In the genomic region with DNA sequence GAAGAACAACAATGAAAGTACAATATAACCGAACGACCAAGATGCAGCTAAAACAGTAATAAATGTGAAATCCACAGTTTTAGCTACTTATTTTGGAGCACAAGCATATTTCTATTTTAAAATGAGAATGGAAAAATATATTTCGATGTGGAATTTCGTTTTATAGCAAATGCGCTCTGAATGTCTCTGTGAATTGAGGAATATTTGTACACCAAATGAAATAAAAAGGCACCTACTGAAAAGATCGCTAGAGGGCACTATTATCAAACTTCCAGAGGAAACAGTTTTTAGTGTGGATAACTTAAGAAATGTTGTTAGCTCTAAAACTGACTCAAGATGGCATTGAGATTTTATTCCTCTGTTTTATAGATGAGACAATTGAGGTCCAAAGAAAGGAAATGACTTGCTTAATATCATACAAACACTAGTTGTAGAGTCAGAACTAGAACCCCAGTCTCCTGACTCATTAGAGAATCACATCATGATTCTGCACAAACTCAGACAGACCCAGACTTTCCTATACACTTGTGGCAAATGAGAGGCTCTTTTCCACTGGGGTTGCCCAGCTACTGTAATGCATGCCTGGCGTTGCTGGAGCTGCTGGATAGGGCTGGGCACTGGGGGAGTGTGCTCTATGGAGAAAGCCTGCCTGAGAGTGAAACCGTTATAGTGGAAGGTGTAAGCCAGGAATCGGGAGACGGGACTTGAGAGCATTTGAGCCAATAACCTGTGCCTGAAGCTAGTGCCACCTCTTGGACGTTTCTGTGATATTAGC, we compare ENCODE assay signal across 8 cellular contexts. TPM values are rescaled to one million over a fixed set of nuclear protein-coding genes. Genes with fewer than 3 reads are reported as not detected.
DNase-seq lines count a peak whose midpoint lies in the region; ATAC-seq, FAIRE-seq and TF ChIP-seq lines count a peak whose summit lies in the region.

No MANE protein-coding gene starts in this region.

- H3K36me3 Mint-ChIP-seq in HFFc6 (ENCODE audit: low read depth) = no peaks in the 10 kb centered on the region; the same call in 1 of the 2 replicates

- peak; percentile 87 for FAIRE-seq in D721Med (lab: Jason Lieb, UNC)

- intact Hi-C loops in posterior cingulate gyrus (cut with DNase I) = loop anchor here (1.0 to 2.0 kb wide), 2 partner anchors 158 to 234 kb away; no protein-coding TSS in a partner anchor

- peaks cover 60% of the 10 kb centered on the region for H3K4me1 Mint-ChIP-seq in HFFc6 (ENCODE audit: low read depth)

- H3K27ac ChIP-seq in cardiac muscle cell = no peak overlapping the region
- H3K27ac ChIP-seq in rectal smooth muscle tissue (ENCODE audit: low read depth, low read length) = no peak overlapping the region

- peak overlapping the region; percentile 75 for H3K4me3 Mint-ChIP-seq in HFFc6

- H3K36me3 ChIP-seq in cardiac muscle cell = peaks cover 4% of the 10 kb centered on the region
- no peaks in the 10 kb centered on the region for H3K36me3 ChIP-seq in rectal smooth muscle tissue (ENCODE audit: control insufficient read depth, insufficient read depth, low read length)

- no peak for DNase-seq in D721Med (ENCODE audit: insufficient read length, low spot score)
- DNase-seq in HFFc6 = peak; percentile 58
- DNase-seq in NCI-H69 (lab: John Stamatoyannopoulos, UW) = peak; percentile 69
- DNase-seq in activated naive CD4-positive, alpha-beta T cell treated with anti-CD3 and anti-CD28 coated beads, Interleukin-2, amount 50 U/mL, for 16 hours = peak; percentile 38
- DNase-seq in cardiac muscle cell (ENCODE audit: low read depth in 1 of 2, low spot score in 1 of 2) = peak; percentile 65 to 72
- no peak for DNase-seq in posterior cingulate gyrus

- peak overlapping the region; percentile 70 for H3K27ac Mint-ChIP-seq in HFFc6

- no peak for ATAC-seq in GM18858 (IDR thresholded peaks at IDR 0.05; ENCODE audit: unreplicated experiment)

- no peaks in the 10 kb centered on the region; the same call in 1 of the 2 replicates for H3K27me3 Mint-ChIP-seq in HFFc6 (ENCODE audit: insufficient read depth)

- no peaks in the 10 kb centered on the region for H3K9me3 Mint-ChIP-seq in HFFc6

- no peak overlapping the region for H3K9ac ChIP-seq in rectal smooth muscle tissue (ENCODE audit: low read length)

- H3K9me3 ChIP-seq in cardiac muscle cell (ENCODE audit: low read depth) = no peaks in the 10 kb centered on the region

- no peaks in the 10 kb centered on the region for H3K27me3 ChIP-seq in cardiac muscle cell
- no peaks in the 10 kb centered on the region for H3K27me3 ChIP-seq in rectal smooth muscle tissue (ENCODE audit: control insufficient read depth, insufficient read depth, low read length)

- H3K4me1 ChIP-seq in cardiac muscle cell (ENCODE audit: low read depth) (no peaks in the 10 kb centered on the region), rectal smooth muscle tissue (ENCODE audit: control insufficient read depth, insufficient read depth, low read length) (peaks cover 5% of the 10 kb centered on the region)

- H3K4me3 ChIP-seq in cardiac muscle cell (no peak overlapping the region), rectal smooth muscle tissue (ENCODE audit: low read length) (peak overlapping the region; percentile 28)

- TF ChIP-seq CTCF in D721Med (IDR thresholded peaks at IDR 0.05; ENCODE audit: insufficient read depth, missing control alignments) (peak; percentile 74), HFFc6 (IDR thresholded peaks at IDR 0.05) (peak; percentile 88), cardiac muscle cell (IDR thresholded peaks at IDR 0.05; ENCODE audit: low read depth, low read length) (peak; percentile 72)

RNA-seq across cellular contexts. Expression of gene GCLC, which starts 51.9 kb away (rescaled TPM):
- total RNA-seq in HFFc6 (2021; fragmentation: NEBNext Ultra II Directional; extraction: Animal tissue kit (Norgen Biotek cat#: 25700)) = 10 to 100 TPM; 10.6 to 18.1 (median 16.0) TPM
- 23.5 and 33.6 TPM in 2 replicates for total RNA-seq in cardiac muscle cell
- 17.5 and 18.1 TPM in 2 replicates for polyA plus RNA-seq in cardiac muscle cell

Comparison
In these comparisons a context has a peak if more than half of its experiments do, and no peak if none do; other contexts are left out.
1. DNase-seq: peak in HFFc6 (single experiment), NCI-H69 (single experiment), activated naive CD4-positive, alpha-beta T cell treated with anti-CD3 and anti-CD28 coated beads, Interleukin-2, amount 50 U/mL, for 16 hours (single experiment) and cardiac muscle cell (2 of 2); none in D721Med (single experiment) and posterior cingulate gyrus (0 of 10).
2. Peak in every context shown above with its lines, with median percentiles within 50 percentile points of each other: CTCF ChIP-seq.